Comparison of ENCODE assay signal across 30 cellular contexts in the genomic region with DNA sequence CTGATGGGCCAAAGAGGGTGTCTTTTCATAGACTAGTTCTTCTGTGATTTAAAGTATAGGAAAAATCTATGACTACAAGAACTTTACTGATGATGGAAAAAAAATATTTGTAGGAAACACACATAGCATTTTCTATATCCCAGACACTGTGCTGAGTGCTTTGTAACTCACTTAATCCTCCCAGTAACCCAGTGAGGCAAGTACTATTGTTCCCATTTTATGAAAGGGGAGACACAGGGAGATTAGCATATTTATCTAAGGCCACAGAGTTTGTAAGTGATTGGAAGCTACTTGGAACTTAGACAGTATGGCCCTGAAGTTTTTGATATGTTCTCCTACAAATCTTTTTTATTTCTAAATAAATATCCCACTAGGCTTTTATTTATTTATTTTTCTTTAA.
"Had no signal": no experiment of that assay in that cellular context is flagged by ENCODE, and none has a peak within 500 bp of the region (broad histone marks: within the 10 kb centered on the region; RNA-seq: fewer than 3 reads in every experiment).

No MANE protein-coding gene starts in this region.

- H3K27ac Mint-ChIP-seq: activated CD4-positive, alpha-beta memory T cell treated with anti-CD3 and anti-CD28 coated beads for 36 hours; activated CD4-positive, alpha-beta T cell treated with anti-CD3 and anti-CD28 coated beads for 36 hours; activated CD4-positive, alpha-beta T cell treated with anti-CD3 and anti-CD28 coated beads, Interleukin-2, amount 10 ng/mL, durations not matched to agents 24 days and 14 days; activated CD8-positive, alpha-beta memory T cell treated with anti-CD3 and anti-CD28 coated beads, Interleukin-2, amount 10 ng/mL, durations not matched to agents 7 days and 5 days; activated CD8-positive, alpha-beta T cell treated with anti-CD3 and anti-CD28 coated beads, Interleukin-2, amount 10 ng/mL, durations not matched to agents 7 days and 5 days; activated naive CD4-positive, alpha-beta T cell treated with anti-CD3 and anti-CD28 coated beads, Interleukin-2, amount 10 ng/mL, durations not matched to agents 7 days and 5 days; activated naive CD4-positive, alpha-beta T cell treated with anti-CD3 and anti-CD28 coated beads, Interleukin-2, amount 50 U/mL, for 72 hours; activated naive CD8-positive, alpha-beta T cell treated with anti-CD3 and anti-CD28 coated beads, Interleukin-2, amount 50 U/mL, for 24 hours; T-helper 17 cell; T-helper 2 cell treated with Interferon-gamma antibody and Interleukin-4, amounts not matched to agents 5 μg/mL and 100 μg/mL, for 36 hours had no signal

- DNase-seq: activated CD4-positive, alpha-beta memory T cell treated with anti-CD3 and anti-CD28 coated beads for 36 hours; activated CD4-positive, alpha-beta T cell treated with anti-CD3 and anti-CD28 coated beads for 36 hours; activated CD4-positive, alpha-beta T cell treated with anti-CD3 and anti-CD28 coated beads, Interleukin-2, amount 10 ng/mL, durations not matched to agents 24 days and 14 days; activated CD4-positive, CD25-positive, alpha-beta regulatory T cell; activated CD4-positive, CD25-positive, alpha-beta regulatory T cell treated with anti-CD3 and anti-CD28 coated beads, Interleukin-2, amount 50 U/mL, for 72 hours; activated CD8-positive, alpha-beta memory T cell treated with anti-CD3 and anti-CD28 coated beads, Interleukin-2, amount 10 ng/mL, durations not matched to agents 7 days and 5 days; activated CD8-positive, alpha-beta memory T cell treated with anti-CD3 and anti-CD28 coated beads, Interleukin-2, amount 50 U/mL, for 4 hours; activated CD8-positive, alpha-beta T cell treated with anti-CD3 and anti-CD28 coated beads, Interleukin-2, amount 10 ng/mL, durations not matched to agents 7 days and 5 days; activated effector memory CD4-positive, alpha-beta T cell treated with anti-CD3 and anti-CD28 coated beads, Interleukin-2, amount 50 U/mL, for 16 hours; activated naive CD4-positive, alpha-beta T cell treated with anti-CD3 and anti-CD28 coated beads, Interleukin-2, amount 10 ng/mL, durations not matched to agents 7 days and 5 days; activated naive CD8-positive, alpha-beta T cell treated with anti-CD3 and anti-CD28 coated beads, Interleukin-2, amount 50 U/mL, for 24 hours; activated T-cell treated with anti-CD3 and anti-CD28 coated beads, Interleukin-2, amount 50 U/mL, for 24 hours; adrenal gland; amygdala; aorta; body of pancreas; caudate nucleus; cerebellar nuclear complex; colonic mucosa; effector CD8-positive, alpha-beta T cell; foreskin fibroblast; head of caudate nucleus; T-helper 1 cell; T-helper 17 cell; T1000; WERI-Rb-1 had no signal

- H3K27ac ChIP-seq: adrenal gland, body of pancreas, colonic mucosa, WERI-Rb-1 had no signal

- H3K4me3 ChIP-seq: adrenal gland, body of pancreas, colonic mucosa had no signal

- ATAC-seq: activated CD4-positive, alpha-beta T cell treated with anti-CD3 and anti-CD28 coated beads for 36 hours; activated CD8-positive, alpha-beta memory T cell treated with anti-CD3 and anti-CD28 coated beads, Interleukin-2, amount 10 ng/mL, durations not matched to agents 7 days and 5 days; activated CD8-positive, alpha-beta T cell treated with anti-CD3 and anti-CD28 coated beads, Interleukin-2, amount 10 ng/mL, durations not matched to agents 7 days and 5 days; activated naive CD4-positive, alpha-beta T cell treated with anti-CD3 and anti-CD28 coated beads, Interleukin-2, amount 50 U/mL, for 72 hours; activated naive CD8-positive, alpha-beta T cell treated with anti-CD3 and anti-CD28 coated beads, Interleukin-2, amount 50 U/mL, for 24 hours; body of pancreas; esophagus mucosa; T-helper 17 cell had no signal

- H3K27me3 Mint-ChIP-seq: activated CD4-positive, alpha-beta memory T cell treated with anti-CD3 and anti-CD28 coated beads for 36 hours; activated CD4-positive, alpha-beta T cell treated with anti-CD3 and anti-CD28 coated beads for 36 hours; activated CD4-positive, alpha-beta T cell treated with anti-CD3 and anti-CD28 coated beads, Interleukin-2, amount 10 ng/mL, durations not matched to agents 24 days and 14 days; activated CD8-positive, alpha-beta memory T cell treated with anti-CD3 and anti-CD28 coated beads, Interleukin-2, amount 10 ng/mL, durations not matched to agents 7 days and 5 days; activated naive CD4-positive, alpha-beta T cell treated with anti-CD3 and anti-CD28 coated beads, Interleukin-2, amount 10 ng/mL, durations not matched to agents 7 days and 5 days; activated naive CD8-positive, alpha-beta T cell treated with anti-CD3 and anti-CD28 coated beads, Interleukin-2, amount 50 U/mL, for 24 hours; activated T-cell treated with anti-CD3 and anti-CD28 coated beads, Interleukin-2, amount 50 U/mL, for 24 hours; T-helper 17 cell had no signal

- H3K4me1 Mint-ChIP-seq: activated CD8-positive, alpha-beta memory T cell treated with anti-CD3 and anti-CD28 coated beads, Interleukin-2, amount 10 ng/mL, durations not matched to agents 7 days and 5 days; activated naive CD4-positive, alpha-beta T cell treated with anti-CD3 and anti-CD28 coated beads, Interleukin-2, amount 10 ng/mL, durations not matched to agents 7 days and 5 days; activated naive CD8-positive, alpha-beta T cell treated with anti-CD3 and anti-CD28 coated beads, Interleukin-2, amount 50 U/mL, for 24 hours had no signal

- H3K4me1 ChIP-seq: adrenal gland, body of pancreas, colonic mucosa had no signal

- H3K27me3 ChIP-seq: adrenal gland, body of pancreas, colonic mucosa had no signal

- H3K9me3 Mint-ChIP-seq: activated CD4-positive, alpha-beta memory T cell treated with anti-CD3 and anti-CD28 coated beads for 36 hours; activated CD4-positive, alpha-beta T cell treated with anti-CD3 and anti-CD28 coated beads, Interleukin-2, amount 10 ng/mL, durations not matched to agents 24 days and 14 days; activated naive CD4-positive, alpha-beta T cell treated with anti-CD3 and anti-CD28 coated beads, Interleukin-2, amount 10 ng/mL, durations not matched to agents 7 days and 5 days; activated naive CD4-positive, alpha-beta T cell treated with anti-CD3 and anti-CD28 coated beads, Interleukin-2, amount 50 U/mL, for 72 hours; activated naive CD8-positive, alpha-beta T cell treated with anti-CD3 and anti-CD28 coated beads, Interleukin-2, amount 50 U/mL, for 24 hours; activated T-cell treated with anti-CD3 and anti-CD28 coated beads, Interleukin-2, amount 50 U/mL, for 24 hours; activated T-helper 2 cell treated with anti-CD3 and anti-CD28 coated beads, Interferon-gamma antibody, Interleukin-2, Interleukin-4, amounts not matched to agents 10 μg/mL and 5 μg/mL and 100 μg/mL, durations not matched to agents 14 hours and 24 hours and 36 hours; T-helper 2 cell treated with Interferon-gamma antibody and Interleukin-4, amounts not matched to agents 5 μg/mL and 100 μg/mL, for 36 hours had no signal

- H3K4me3 Mint-ChIP-seq: activated CD4-positive, alpha-beta memory T cell treated with anti-CD3 and anti-CD28 coated beads for 36 hours; activated CD4-positive, alpha-beta T cell treated with anti-CD3 and anti-CD28 coated beads for 36 hours; activated CD4-positive, alpha-beta T cell treated with anti-CD3 and anti-CD28 coated beads, Interleukin-2, amount 10 ng/mL, durations not matched to agents 24 days and 14 days; activated CD8-positive, alpha-beta memory T cell treated with anti-CD3 and anti-CD28 coated beads, Interleukin-2, amount 10 ng/mL, durations not matched to agents 7 days and 5 days; activated CD8-positive, alpha-beta T cell treated with anti-CD3 and anti-CD28 coated beads, Interleukin-2, amount 10 ng/mL, durations not matched to agents 7 days and 5 days; activated naive CD4-positive, alpha-beta T cell treated with anti-CD3 and anti-CD28 coated beads, Interleukin-2, amount 10 ng/mL, durations not matched to agents 7 days and 5 days; activated naive CD8-positive, alpha-beta T cell treated with anti-CD3 and anti-CD28 coated beads, Interleukin-2, amount 50 U/mL, for 24 hours; activated T-cell treated with anti-CD3 and anti-CD28 coated beads, Interleukin-2, amount 50 U/mL, for 24 hours; T-helper 17 cell; T-helper 2 cell treated with Interferon-gamma antibody and Interleukin-4, amounts not matched to agents 5 μg/mL and 100 μg/mL, for 36 hours had no signal

- H3K9me3 ChIP-seq: adrenal gland, body of pancreas, colonic mucosa had no signal
